ENCODE assay signal across 8 cellular contexts in the genomic region with DNA sequence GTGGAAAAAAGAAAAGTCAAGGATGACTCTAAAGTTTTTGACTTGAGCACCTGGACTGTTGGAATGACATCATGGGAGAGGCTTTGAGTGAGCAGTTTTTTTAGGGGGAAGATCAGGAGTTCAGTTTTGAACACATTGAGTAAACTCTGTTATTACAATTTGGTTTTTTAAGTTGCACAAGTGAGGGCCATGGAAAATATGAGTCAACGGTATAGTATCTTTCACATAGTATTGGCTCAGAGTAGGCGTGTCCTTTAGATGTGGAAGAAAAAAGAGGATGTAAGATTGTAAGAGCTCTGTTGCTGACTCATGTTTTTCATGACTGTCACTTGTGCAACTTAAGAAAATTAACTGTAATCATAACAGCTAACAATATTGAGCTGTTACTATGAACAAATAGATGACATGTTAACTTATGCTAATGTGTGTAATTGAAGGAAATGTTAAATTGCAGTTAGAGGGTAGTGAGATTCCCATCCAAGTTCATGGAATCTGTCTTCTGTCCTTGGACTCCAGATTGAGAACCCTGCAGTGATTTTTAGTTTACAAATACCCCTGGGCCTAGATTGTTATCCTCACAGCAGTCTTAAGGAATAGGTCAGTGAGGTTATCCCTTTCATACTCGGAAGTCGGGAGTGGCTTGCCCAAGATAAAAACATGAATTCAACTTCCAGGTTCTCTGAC. TPM values are rescaled to one million over a fixed set of nuclear protein-coding genes. Genes with fewer than 3 reads are reported as not detected.
DNase-seq lines count a peak whose midpoint lies in the region; ATAC-seq and TF ChIP-seq lines count a peak whose summit lies in the region.

No MANE protein-coding gene starts in this region.

- DNase-seq in NCI-H1694 treated with DMSO at 0.1 percent for 48 hours (lab: John Stamatoyannopoulos, UW) = peak; percentile 23
- no peak for DNase-seq in NCI-H1694 (lab: John Stamatoyannopoulos, UW)
- DNase-seq in HT-29 (ENCODE audit: low spot score) = peak; percentile 55
- peak; percentile 37 for DNase-seq in activated CD4-positive, alpha-beta T cell treated with anti-CD3 and anti-CD28 coated beads, Interleukin-2, amount 10 ng/mL, durations not matched to agents 7 days and 5 days
- peak; percentile 52 to 71 (median 64) for DNase-seq in immature natural killer cell
- DNase-seq in type B pancreatic cell (ENCODE audit: extremely low spot score, unreplicated experiment) = no peak
- DNase-seq in NCI-H2196 (lab: John Stamatoyannopoulos, UW; ENCODE audit: unreplicated experiment) = no peak

- H3K36me3 Mint-ChIP-seq in activated CD4-positive, alpha-beta T cell treated with anti-CD3 and anti-CD28 coated beads, Interleukin-2, amount 10 ng/mL, durations not matched to agents 7 days and 5 days (ENCODE audit: low read depth) = peaks cover 5% of the 10 kb centered on the region
- H3K36me3 Mint-ChIP-seq in immature natural killer cell = peaks cover 0 to 3% (median 3%) of the 10 kb centered on the region in 3 donors
- no peaks in the 10 kb centered on the region for H3K36me3 Mint-ChIP-seq in type B pancreatic cell

- ATAC-seq in GM21529 (IDR thresholded peaks at IDR 0.05; ENCODE audit: unreplicated experiment) = peak; percentile 95

- CTCF ChIA-PET in activated CD4-positive, alpha-beta T cell treated with anti-CD3 and anti-CD28 coated beads, Interleukin-2, amount 10 ng/mL, durations not matched to agents 7 days and 5 days (lab: Charles Lee) = interaction anchor here (0.8 kb wide), 1 partner anchor 10 kb away, joined by 3 read pairs; no protein-coding TSS in a partner anchor

- POLR2A ChIA-PET in activated CD4-positive, alpha-beta T cell treated with anti-CD3 and anti-CD28 coated beads, Interleukin-2, amount 10 ng/mL, durations not matched to agents 7 days and 5 days (lab: Charles Lee) = no interaction called here

- no peak for TF ChIP-seq CTCF in type B pancreatic cell (conservative IDR thresholded peaks at IDR 0.05)

- H3K4me3 Mint-ChIP-seq in activated CD4-positive, alpha-beta T cell treated with anti-CD3 and anti-CD28 coated beads, Interleukin-2, amount 10 ng/mL, durations not matched to agents 7 days and 5 days = no peak overlapping the region
- H3K4me3 Mint-ChIP-seq in immature natural killer cell = peak overlapping the region in 4 of 5 donors; percentile 18 to 44 (median 29)
- H3K4me3 Mint-ChIP-seq in type B pancreatic cell = no peak overlapping the region

- H3K27me3 Mint-ChIP-seq in activated CD4-positive, alpha-beta T cell treated with anti-CD3 and anti-CD28 coated beads, Interleukin-2, amount 10 ng/mL, durations not matched to agents 7 days and 5 days = no peaks in the 10 kb centered on the region
- peaks cover 6 to 9% (median 8%) of the 10 kb centered on the region in 3 donors for H3K27me3 Mint-ChIP-seq in immature natural killer cell (ENCODE audit: low read depth in 3 of 3)
- no peaks in the 10 kb centered on the region for H3K27me3 Mint-ChIP-seq in type B pancreatic cell

- H3K4me1 Mint-ChIP-seq in activated CD4-positive, alpha-beta T cell treated with anti-CD3 and anti-CD28 coated beads, Interleukin-2, amount 10 ng/mL, durations not matched to agents 7 days and 5 days = peaks cover 28% of the 10 kb centered on the region
- H3K4me1 Mint-ChIP-seq in immature natural killer cell (peaks cover 61 to 68% of the 10 kb centered on the region in 2 donors), type B pancreatic cell (ENCODE audit: unreplicated experiment) (peaks cover 7% of the 10 kb centered on the region)

- peak overlapping the region; percentile 15 for H3K27ac Mint-ChIP-seq in activated CD4-positive, alpha-beta T cell treated with anti-CD3 and anti-CD28 coated beads, Interleukin-2, amount 10 ng/mL, durations not matched to agents 7 days and 5 days
- H3K27ac Mint-ChIP-seq in immature natural killer cell (peak overlapping the region; percentile 62 to 91 (median 86)), type B pancreatic cell (peak overlapping the region; percentile 81)

- peaks cover 9% of the 10 kb centered on the region for H3K9me3 Mint-ChIP-seq in activated CD4-positive, alpha-beta T cell treated with anti-CD3 and anti-CD28 coated beads, Interleukin-2, amount 10 ng/mL, durations not matched to agents 7 days and 5 days
- H3K9me3 Mint-ChIP-seq in immature natural killer cell = no peaks in the 10 kb centered on the region
- H3K9me3 Mint-ChIP-seq in type B pancreatic cell = no peaks in the 10 kb centered on the region

RNA-seq across cellular contexts. Expression of gene ATP2B1, which starts 48.1 kb away (rescaled TPM):
- 19.1 and 29.3 TPM in 2 replicates for total RNA-seq in HT-29 (2014; rRNA removed; shearing (Covaris generic))
- 10 to 100 TPM; 24.2 to 26.6 TPM for total RNA-seq in activated CD4-positive, alpha-beta T cell treated with anti-CD3 and anti-CD28 coated beads, Interleukin-2, amount 10 ng/mL, durations not matched to agents 7 days and 5 days
- 10 to 100 TPM; 15.6 to 29.5 (median 17.8) TPM for polyA plus RNA-seq in immature natural killer cell
- total RNA-seq in type B pancreatic cell (ENCODE audit: low replicate concordance) = 77.1 and 95.2 TPM in 2 replicates

Comparison
In these comparisons a context has a peak if more than half of its experiments do, and no peak if none do; other contexts are left out.
1. DNase-seq: peak in NCI-H1694 treated with DMSO at 0.1 percent for 48 hours (single experiment), HT-29 (single experiment), activated CD4-positive, alpha-beta T cell treated with anti-CD3 and anti-CD28 coated beads, Interleukin-2, amount 10 ng/mL, durations not matched to agents 7 days and 5 days (single experiment) and immature natural killer cell (3 of 3); none in NCI-H1694 (single experiment), type B pancreatic cell (single experiment) and NCI-H2196 (single experiment).
2. H3K27ac Mint-ChIP-seq: peak in every context shown above with its lines; median percentile 86 in immature natural killer cell; 81 in type B pancreatic cell; 15 in activated CD4-positive, alpha-beta T cell treated with anti-CD3 and anti-CD28 coated beads, Interleukin-2, amount 10 ng/mL, durations not matched to agents 7 days and 5 days.
3. H3K4me3 Mint-ChIP-seq: peak in immature natural killer cell (4 of 5); none in activated CD4-positive, alpha-beta T cell treated with anti-CD3 and anti-CD28 coated beads, Interleukin-2, amount 10 ng/mL, durations not matched to agents 7 days and 5 days (single experiment) and type B pancreatic cell (single experiment).